In genomic region chr14:103259184-103259583, GRCh38 we compare ENCODE assay signal across 16 cellular contexts.
A peak's percentile ranks its signal among the peaks of the same experiment; 100 is the strongest.
DNase-seq lines count a peak whose midpoint lies in the region; ATAC-seq and TF ChIP-seq lines count a peak whose summit lies in the region.
"Had no signal": no experiment of that assay in that cellular context is flagged by ENCODE, and none has a peak within 500 bp of the region (broad histone marks: within the 10 kb centered on the region; RNA-seq: fewer than 3 reads in every experiment).

No MANE protein-coding gene starts in this region.

- DNase-seq in RWPE2 (ENCODE audit: low spot score): peak; percentile 24
- peak; percentile 37 for DNase-seq in left lobe of liver (ENCODE audit: low spot score)
- DNase-seq in osteoblast (ENCODE audit: insufficient read length, low spot score, missing footprints): peak; percentile 17
- DNase-seq in C1 segment of cervical spinal cord (lab: John Stamatoyannopoulos, UW): no peak
- DNase-seq in activated CD4-positive, alpha-beta T cell treated with anti-CD3 and anti-CD28 coated beads, Interleukin-2, amount 10 ng/mL, durations not matched to agents 24 days and 14 days: no peak
- DNase-seq: AML-193; Calu3; CD4-positive, alpha-beta memory T cell; DND-41; EL; GM23248; KG1 had no signal

- H3K4me1 ChIP-seq in BLaER1: peaks cover 23% of the 10 kb centered on the region
- peaks cover 15% of the 10 kb centered on the region for H3K4me1 ChIP-seq in RWPE2 (ENCODE audit: insufficient read depth, poor library complexity, severe bottlenecking)
- H3K4me1 ChIP-seq in osteoblast (ENCODE audit: insufficient read depth, low read length): peaks cover 6% of the 10 kb centered on the region

- H3K27me3 Mint-ChIP-seq in activated CD4-positive, alpha-beta T cell treated with anti-CD3 and anti-CD28 coated beads, Interleukin-2, amount 10 ng/mL, durations not matched to agents 24 days and 14 days: peaks cover 25% of the 10 kb centered on the region

- no peak overlapping the region for H3K27ac Mint-ChIP-seq in activated CD4-positive, alpha-beta T cell treated with anti-CD3 and anti-CD28 coated beads, Interleukin-2, amount 10 ng/mL, durations not matched to agents 24 days and 14 days
- H3K27ac Mint-ChIP-seq: CD4-positive, alpha-beta memory T cell had no signal

- TF ChIP-seq CTCF in RWPE2 (IDR thresholded peaks at IDR 0.05; ENCODE audit: poor library complexity, severe bottlenecking): no peak
- TF ChIP-seq CTCF in osteoblast (IDR thresholded peaks at IDR 0.05; ENCODE audit: extremely low read depth, low read depth, low read length): no peak

- no peaks in the 10 kb centered on the region for H3K9me3 Mint-ChIP-seq in activated CD4-positive, alpha-beta T cell treated with anti-CD3 and anti-CD28 coated beads, Interleukin-2, amount 10 ng/mL, durations not matched to agents 24 days and 14 days
- H3K9me3 Mint-ChIP-seq: CD4-positive, alpha-beta memory T cell had no signal

- H3K4me2 ChIP-seq in BLaER1 (peak overlapping the region; percentile 30; the same call in 1 of the 2 replicates), osteoblast (ENCODE audit: insufficient read depth, low read length) (no peak overlapping the region)

- ATAC-seq in RWPE2 (ENCODE audit: low read depth): no peak
- no peak for ATAC-seq in left lobe of liver
- no peak for ATAC-seq in GM19467 (IDR thresholded peaks at IDR 0.05; ENCODE audit: unreplicated experiment)
- no peak for ATAC-seq in activated CD4-positive, CD25-positive, alpha-beta regulatory T cell treated with anti-CD3 and anti-CD28 coated beads, Interleukin-2, amount 50 U/mL, for 24 hours

- H3K27me3 ChIP-seq in BLaER1: no peaks in the 10 kb centered on the region
- H3K27me3 ChIP-seq in RWPE2 (ENCODE audit: insufficient read depth, poor library complexity, severe bottlenecking): no peaks in the 10 kb centered on the region
- H3K27me3 ChIP-seq in osteoblast (ENCODE audit: insufficient read depth, low read length): peaks cover 7% of the 10 kb centered on the region

- H4K20me1 ChIP-seq in BLaER1 (no peaks in the 10 kb centered on the region), osteoblast (ENCODE audit: insufficient read depth, low read length) (no peaks in the 10 kb centered on the region)

- H3K4me3 ChIP-seq in BLaER1 (no peak overlapping the region), RWPE2 (ENCODE audit: severe bottlenecking) (no peak overlapping the region), osteoblast (ENCODE audit: insufficient read depth, low read length) (no peak overlapping the region)
- H3K4me3 ChIP-seq: HAP-1 had no signal

- H3K36me3 Mint-ChIP-seq in activated CD4-positive, alpha-beta T cell treated with anti-CD3 and anti-CD28 coated beads, Interleukin-2, amount 10 ng/mL, durations not matched to agents 24 days and 14 days (ENCODE audit: low read depth): no peaks in the 10 kb centered on the region
- H3K36me3 Mint-ChIP-seq: CD4-positive, alpha-beta memory T cell had no signal

- H3K79me2 ChIP-seq in osteoblast (ENCODE audit: insufficient read depth, low read length): no peaks in the 10 kb centered on the region

- H3K36me3 ChIP-seq in BLaER1 (no peaks in the 10 kb centered on the region), RWPE2 (ENCODE audit: low read depth) (no peaks in the 10 kb centered on the region), osteoblast (ENCODE audit: insufficient read depth, low read length) (no peaks in the 10 kb centered on the region)
- H3K36me3 ChIP-seq: HAP-1 had no signal

- no peak overlapping the region for H3K27ac ChIP-seq in BLaER1
- no peak overlapping the region for H3K27ac ChIP-seq in RWPE2 (ENCODE audit: poor library complexity, severe bottlenecking)
- no peak overlapping the region for H3K27ac ChIP-seq in osteoblast (ENCODE audit: low read depth, low read length)
- H3K27ac ChIP-seq: GM23248 had no signal

- no peak overlapping the region for H3K9ac ChIP-seq in BLaER1

- H3K4me1 Mint-ChIP-seq in activated CD4-positive, alpha-beta T cell treated with anti-CD3 and anti-CD28 coated beads, Interleukin-2, amount 10 ng/mL, durations not matched to agents 24 days and 14 days: peaks cover 5% of the 10 kb centered on the region

- intact Hi-C loops in activated CD4-positive, alpha-beta T cell treated with anti-CD3 and anti-CD28 coated beads, Interleukin-2, amount 10 ng/mL, durations not matched to agents 24 days and 14 days (cut with micrococcal nuclease): no loop called here

- no peaks in the 10 kb centered on the region for H3K9me3 ChIP-seq in BLaER1
- no peaks in the 10 kb centered on the region for H3K9me3 ChIP-seq in RWPE2 (ENCODE audit: severe bottlenecking)
- H3K9me3 ChIP-seq in osteoblast (ENCODE audit: low read depth, low read length): no peaks in the 10 kb centered on the region
- H3K9me3 ChIP-seq: HAP-1 had no signal

- H3K4me3 Mint-ChIP-seq in activated CD4-positive, alpha-beta T cell treated with anti-CD3 and anti-CD28 coated beads, Interleukin-2, amount 10 ng/mL, durations not matched to agents 24 days and 14 days: no peak overlapping the region
- H3K4me3 Mint-ChIP-seq: CD4-positive, alpha-beta memory T cell had no signal

- H2AFZ ChIP-seq in osteoblast (ENCODE audit: low read length): no peak overlapping the region

Comparison
In these comparisons a context has a peak if more than half of its experiments do, and no peak if none do; other contexts are left out.
1. DNase-seq: peak in RWPE2 (single experiment), left lobe of liver (single experiment) and osteoblast (single experiment); none in C1 segment of cervical spinal cord (0 of 14) and activated CD4-positive, alpha-beta T cell treated with anti-CD3 and anti-CD28 coated beads, Interleukin-2, amount 10 ng/mL, durations not matched to agents 24 days and 14 days (single experiment).